In the genomic region with DNA sequence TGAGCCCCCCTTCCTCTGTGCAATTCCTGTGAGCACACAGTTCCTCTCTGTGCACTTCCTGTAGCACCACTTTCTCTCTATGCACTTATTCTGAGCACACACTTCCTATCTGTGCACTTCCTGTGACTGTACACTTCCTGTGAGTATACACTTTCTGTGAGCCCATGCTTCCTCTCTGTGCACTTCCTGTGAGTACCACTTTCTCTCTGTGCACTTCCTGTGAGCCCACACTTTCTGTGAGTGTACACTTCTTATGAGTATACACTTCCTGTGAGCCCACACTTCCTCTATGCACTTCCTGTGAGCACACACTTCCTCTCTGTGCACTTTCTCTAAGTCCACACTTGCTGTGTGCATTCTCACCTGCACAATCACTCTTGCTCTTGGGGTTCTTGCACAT, we compare ENCODE assay signal across 7 cellular contexts.
DNase-seq lines count a peak whose midpoint lies in the region; ATAC-seq and TF ChIP-seq lines count a peak whose summit lies in the region.
"Not testable (repeated sequence)": the region's sequence is repeated elsewhere in the genome, so short reads cannot be mapped to it uniquely, and the experiment has no call there.

No MANE protein-coding gene starts in this region.

- H3K4me3 ChIP-seq in BLaER1; Jurkat, Clone E6-1 (ENCODE audit: low read length); OCI-LY7 (ENCODE audit: low read depth, low read length, poor library complexity, severe bottlenecking): not testable (repeated sequence)

- H3K36me3 Mint-ChIP-seq in activated CD8-positive, alpha-beta T cell treated with anti-CD3 and anti-CD28 coated beads for 36 hours (ENCODE audit: low read depth); activated naive CD8-positive, alpha-beta T cell; endothelial cell (ENCODE audit: low read depth, unreplicated experiment); stimulated activated naive B cell treated with anti-CD40 and anti-IgM and Interleukin-4, amounts not matched to agents 10 μg/mL and 1 μg/mL and 100 μg/mL, for 72 hours: not testable (repeated sequence)

- DNase-seq in Jurkat, Clone E6-1 (ENCODE audit: low read depth, low spot score), result peak; percentile 51
- DNase-seq in OCI-LY7 (ENCODE audit: low spot score), result peak; percentile 15
- DNase-seq in activated CD8-positive, alpha-beta T cell treated with anti-CD3 and anti-CD28 coated beads for 36 hours; endothelial cell (ENCODE audit: low spot score); stimulated activated naive B cell treated with anti-CD40 and anti-IgM and Interleukin-4, amounts not matched to agents 10 μg/mL and 1 μg/mL and 100 μg/mL, for 72 hours: not testable (repeated sequence)

- not testable (repeated sequence) for H3K27me3 Mint-ChIP-seq in activated CD8-positive, alpha-beta T cell treated with anti-CD3 and anti-CD28 coated beads for 36 hours; activated naive CD8-positive, alpha-beta T cell; endothelial cell (ENCODE audit: unreplicated experiment); stimulated activated naive B cell treated with anti-CD40 and anti-IgM and Interleukin-4, amounts not matched to agents 10 μg/mL and 1 μg/mL and 100 μg/mL, for 72 hours

- CTCF ChIA-PET in OCI-LY7 (lab: Charles Lee; ENCODE audit: unreplicated experiment); activated CD8-positive, alpha-beta T cell treated with anti-CD3 and anti-CD28 coated beads for 36 hours (lab: Charles Lee): not testable (repeated sequence)

- not testable (repeated sequence) for TF ChIP-seq CTCF in OCI-LY7 (conservative IDR thresholded peaks at IDR 0.05; ENCODE audit: low read length); activated CD8-positive, alpha-beta T cell treated with anti-CD3 and anti-CD28 coated beads for 36 hours (IDR thresholded peaks at IDR 0.05); endothelial cell (IDR thresholded peaks at IDR 0.05; ENCODE audit: unreplicated experiment)

- POLR2A ChIA-PET in OCI-LY7 (lab: Charles Lee); activated CD8-positive, alpha-beta T cell treated with anti-CD3 and anti-CD28 coated beads for 36 hours (lab: Charles Lee): not testable (repeated sequence)

- peaks cover 19% of the 10 kb centered on the region for H3K9me3 ChIP-seq in BLaER1
- H3K9me3 ChIP-seq in OCI-LY7 (ENCODE audit: low read length), result not testable (repeated sequence)

- H3K27ac ChIP-seq in BLaER1; OCI-LY7 (ENCODE audit: low read depth, low read length, poor library complexity, severe bottlenecking): not testable (repeated sequence)

- H3K4me1 ChIP-seq in BLaER1, result peaks cover 31% of the 10 kb centered on the region
- not testable (repeated sequence) for H3K4me1 ChIP-seq in OCI-LY7 (ENCODE audit: insufficient read depth, low read length, poor library complexity, severe bottlenecking)

- peak overlapping the region; percentile 32; the same call in 1 of the 2 replicates for H3K4me2 ChIP-seq in BLaER1
- H3K4me2 ChIP-seq in OCI-LY7 (ENCODE audit: low read length), result not testable (repeated sequence)

- not testable (repeated sequence) for H3K4me1 Mint-ChIP-seq in activated CD8-positive, alpha-beta T cell treated with anti-CD3 and anti-CD28 coated beads for 36 hours (ENCODE audit: low read depth); activated naive CD8-positive, alpha-beta T cell (ENCODE audit: low read depth); endothelial cell (ENCODE audit: unreplicated experiment); stimulated activated naive B cell treated with anti-CD40 and anti-IgM and Interleukin-4, amounts not matched to agents 10 μg/mL and 1 μg/mL and 100 μg/mL, for 72 hours

- H3K9me3 Mint-ChIP-seq in activated CD8-positive, alpha-beta T cell treated with anti-CD3 and anti-CD28 coated beads for 36 hours; activated naive CD8-positive, alpha-beta T cell (ENCODE audit: low read depth); endothelial cell (ENCODE audit: unreplicated experiment); stimulated activated naive B cell treated with anti-CD40 and anti-IgM and Interleukin-4, amounts not matched to agents 10 μg/mL and 1 μg/mL and 100 μg/mL, for 72 hours: not testable (repeated sequence)

- H3K27ac Mint-ChIP-seq in activated CD8-positive, alpha-beta T cell treated with anti-CD3 and anti-CD28 coated beads for 36 hours, result peak overlapping the region; percentile 38
- H3K27ac Mint-ChIP-seq in activated naive CD8-positive, alpha-beta T cell, result peak overlapping the region; percentile 76
- H3K27ac Mint-ChIP-seq in endothelial cell (ENCODE audit: unreplicated experiment), result not testable (repeated sequence)
- H3K27ac Mint-ChIP-seq in stimulated activated naive B cell treated with anti-CD40 and anti-IgM and Interleukin-4, amounts not matched to agents 10 μg/mL and 1 μg/mL and 100 μg/mL, for 72 hours, result peak overlapping the region; percentile 70

- H3K9me2 ChIP-seq in OCI-LY7 (ENCODE audit: insufficient read depth, low read length), result not testable (repeated sequence)

- BruUV-seq in OCI-LY7 (replicated peaks; lab: Mats Ljungman, UMichigan), result not testable (repeated sequence)

- not testable (repeated sequence) for H3K79me2 ChIP-seq in OCI-LY7 (ENCODE audit: insufficient read depth, low read depth, low read length)

- H4K20me1 ChIP-seq in BLaER1; OCI-LY7 (ENCODE audit: insufficient read depth, low read length): not testable (repeated sequence)

- not testable (repeated sequence) for H3K4me3 Mint-ChIP-seq in activated CD8-positive, alpha-beta T cell treated with anti-CD3 and anti-CD28 coated beads for 36 hours; activated naive CD8-positive, alpha-beta T cell
- H3K4me3 Mint-ChIP-seq in endothelial cell (ENCODE audit: unreplicated experiment), result peak overlapping the region; percentile 35
- H3K4me3 Mint-ChIP-seq in stimulated activated naive B cell treated with anti-CD40 and anti-IgM and Interleukin-4, amounts not matched to agents 10 μg/mL and 1 μg/mL and 100 μg/mL, for 72 hours, result peak overlapping the region in 1 of 2 donors; percentile 43

- H3K36me3 ChIP-seq in BLaER1; OCI-LY7 (ENCODE audit: insufficient read depth, low read length): not testable (repeated sequence)

- H2AFZ ChIP-seq in OCI-LY7 (ENCODE audit: low read length), result not testable (repeated sequence)

- peak; percentile 45 for ATAC-seq in activated CD8-positive, alpha-beta T cell treated with anti-CD3 and anti-CD28 coated beads for 36 hours
- peak; percentile 38 to 43 for ATAC-seq in stimulated activated naive B cell treated with anti-CD40 and anti-IgM and Interleukin-4, amounts not matched to agents 10 μg/mL and 1 μg/mL and 100 μg/mL, for 72 hours (replicated peaks)

- not testable (repeated sequence) for H3K27me3 ChIP-seq in BLaER1

- intact Hi-C loops in OCI-LY7 (cut with micrococcal nuclease; ENCODE audit: unreplicated experiment); activated CD8-positive, alpha-beta T cell treated with anti-CD3 and anti-CD28 coated beads for 36 hours (cut with micrococcal nuclease): not testable (repeated sequence)

- H3K9ac ChIP-seq in BLaER1, result not testable (repeated sequence)
